ENCODE assay signal across 9 cellular contexts in the genomic region with DNA sequence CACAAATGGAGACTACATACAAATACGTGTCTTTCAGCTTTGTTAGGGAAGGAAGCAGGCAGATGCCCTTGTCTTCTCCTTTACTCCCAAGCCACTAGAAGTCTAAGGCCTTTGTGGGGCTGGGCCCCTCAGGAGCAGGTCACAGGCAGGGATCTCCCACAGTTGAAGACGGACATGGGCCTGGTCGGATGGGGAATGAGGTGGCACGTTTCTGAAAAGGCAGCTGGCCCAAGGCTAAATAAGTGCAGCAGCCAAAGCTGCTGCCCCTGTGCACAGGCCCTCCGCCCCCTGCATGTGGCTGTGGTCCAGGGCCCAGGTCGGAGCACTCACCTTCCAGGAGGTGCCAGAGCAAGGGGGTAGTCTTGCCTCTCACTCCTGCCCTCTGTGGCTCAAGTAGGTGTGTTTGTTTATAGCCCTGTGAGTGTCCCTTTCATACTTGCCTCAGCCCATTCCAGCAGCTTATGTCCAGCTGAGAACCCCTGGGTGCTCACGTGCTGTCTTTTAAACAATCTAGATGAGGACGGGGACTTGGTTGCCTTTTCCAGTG. TPM values are rescaled to one million over a fixed set of nuclear protein-coding genes. Genes with fewer than 3 reads are reported as not detected.
DNase-seq lines count a peak whose midpoint lies in the region; ATAC-seq and TF ChIP-seq lines count a peak whose summit lies in the region.
"Had no signal": no experiment of that assay in that cellular context is flagged by ENCODE, and none has a peak within 500 bp of the region (broad histone marks: within the 10 kb centered on the region; RNA-seq: fewer than 3 reads in every experiment).

No MANE protein-coding gene starts in this region.

- peaks cover 27% of the 10 kb centered on the region for H3K4me1 ChIP-seq in iPS-18a (ENCODE audit: control insufficient read depth, low read depth, low read length)

- intact Hi-C loops in activated T-helper 1 cell treated with anti-CD3 and anti-CD28 coated beads, Interleukin-12 subunit alpha, Interleukin-12 subunit beta, Interleukin-2, Interleukin-4 antibody, amounts not matched to agents 30 ng/mL and 10 ng/mL and 1 ng/mL, durations not matched to agents 14 hours and 24 hours and 36 hours (cut with micrococcal nuclease), result loop anchor here (5.0 kb wide), 1 partner anchor 530 kb away; a partner anchor contains a TSS

- H3K27ac Mint-ChIP-seq in activated T-helper 1 cell treated with anti-CD3 and anti-CD28 coated beads, Interleukin-12 subunit alpha, Interleukin-12 subunit beta, Interleukin-2, Interleukin-4 antibody, amounts not matched to agents 30 ng/mL and 10 ng/mL and 1 ng/mL, durations not matched to agents 14 hours and 24 hours and 36 hours, result peak overlapping the region; percentile 74
- H3K27ac Mint-ChIP-seq in stimulated activated memory B cell treated with anti-CD40 and anti-IgM and Interleukin-4, amounts not matched to agents 10 μg/mL and 1 μg/mL and 100 μg/mL, for 72 hours, result peak overlapping the region; percentile 98

- H3K27me3 ChIP-seq in iPS-18a (ENCODE audit: control insufficient read depth, insufficient read depth, low read length), result peaks cover 9% of the 10 kb centered on the region

- no peak overlapping the region for H3K27ac ChIP-seq in iPS-18a (ENCODE audit: low read length)

- no peak overlapping the region for H3K9ac ChIP-seq in iPS-18a (ENCODE audit: low read length)

- H3K4me3 ChIP-seq in HFF-Myc (replicated peaks; ENCODE audit: low read depth, low read length) (peak overlapping the region; percentile 93), iPS-18a (ENCODE audit: low read length) (peak overlapping the region; percentile 52)

- TF ChIP-seq CTCF in HFF-Myc (IDR thresholded peaks at IDR 0.05; ENCODE audit: low read depth, low read length, missing control alignments), result no peak

- peaks cover 45% of the 10 kb centered on the region for H3K36me3 ChIP-seq in iPS-18a (ENCODE audit: control insufficient read depth, low read depth, low read length)

- DNase-seq in HFF-Myc (ENCODE audit: extremely low read depth, low read depth) (no peak), nucleus accumbens (lab: John Stamatoyannopoulos, UW) (no peak), NCI-H2029 treated with DMSO at 0.1 percent for 48 hours (lab: John Stamatoyannopoulos, UW) (no peak)
- no peak for DNase-seq in activated T-helper 1 cell treated with anti-CD3 and anti-CD28 coated beads, Interleukin-12 subunit alpha, Interleukin-12 subunit beta, Interleukin-2, Interleukin-4 antibody, amounts not matched to agents 30 ng/mL and 10 ng/mL and 1 ng/mL, durations not matched to agents 14 hours and 24 hours and 36 hours (ENCODE audit: low spot score)
- no peak for DNase-seq in activated CD4-positive, CD25-positive, alpha-beta regulatory T cell treated with anti-CD3 and anti-CD28 coated beads, Interleukin-2, amount 50 U/mL, for 72 hours

- peaks cover 30% of the 10 kb centered on the region for H3K36me3 Mint-ChIP-seq in activated T-helper 1 cell treated with anti-CD3 and anti-CD28 coated beads, Interleukin-12 subunit alpha, Interleukin-12 subunit beta, Interleukin-2, Interleukin-4 antibody, amounts not matched to agents 30 ng/mL and 10 ng/mL and 1 ng/mL, durations not matched to agents 14 hours and 24 hours and 36 hours (ENCODE audit: low read depth)
- peaks cover 60% of the 10 kb centered on the region for H3K36me3 Mint-ChIP-seq in stimulated activated memory B cell treated with anti-CD40 and anti-IgM and Interleukin-4, amounts not matched to agents 10 μg/mL and 1 μg/mL and 100 μg/mL, for 72 hours

- ATAC-seq in stimulated activated memory B cell treated with anti-CD40 and anti-IgM and Interleukin-4, amounts not matched to agents 10 μg/mL and 1 μg/mL and 100 μg/mL, for 72 hours, result no peak
- ATAC-seq in HG02840 (IDR thresholded peaks at IDR 0.05; ENCODE audit: low FRiP score, unreplicated experiment), result no peak

- no peaks in the 10 kb centered on the region for H3K9me3 ChIP-seq in iPS-18a (ENCODE audit: control insufficient read depth, low read depth, low read length)

- H3K27me3 Mint-ChIP-seq in activated T-helper 1 cell treated with anti-CD3 and anti-CD28 coated beads, Interleukin-12 subunit alpha, Interleukin-12 subunit beta, Interleukin-2, Interleukin-4 antibody, amounts not matched to agents 30 ng/mL and 10 ng/mL and 1 ng/mL, durations not matched to agents 14 hours and 24 hours and 36 hours (ENCODE audit: insufficient read depth), result no peaks in the 10 kb centered on the region
- no peaks in the 10 kb centered on the region for H3K27me3 Mint-ChIP-seq in stimulated activated memory B cell treated with anti-CD40 and anti-IgM and Interleukin-4, amounts not matched to agents 10 μg/mL and 1 μg/mL and 100 μg/mL, for 72 hours

- H3K4me3 Mint-ChIP-seq in activated T-helper 1 cell treated with anti-CD3 and anti-CD28 coated beads, Interleukin-12 subunit alpha, Interleukin-12 subunit beta, Interleukin-2, Interleukin-4 antibody, amounts not matched to agents 30 ng/mL and 10 ng/mL and 1 ng/mL, durations not matched to agents 14 hours and 24 hours and 36 hours, result peak overlapping the region; percentile 95
- peak overlapping the region; percentile 96 for H3K4me3 Mint-ChIP-seq in stimulated activated memory B cell treated with anti-CD40 and anti-IgM and Interleukin-4, amounts not matched to agents 10 μg/mL and 1 μg/mL and 100 μg/mL, for 72 hours

- H3K9me3 Mint-ChIP-seq in activated T-helper 1 cell treated with anti-CD3 and anti-CD28 coated beads, Interleukin-12 subunit alpha, Interleukin-12 subunit beta, Interleukin-2, Interleukin-4 antibody, amounts not matched to agents 30 ng/mL and 10 ng/mL and 1 ng/mL, durations not matched to agents 14 hours and 24 hours and 36 hours, result no peaks in the 10 kb centered on the region
- no peaks in the 10 kb centered on the region for H3K9me3 Mint-ChIP-seq in stimulated activated memory B cell treated with anti-CD40 and anti-IgM and Interleukin-4, amounts not matched to agents 10 μg/mL and 1 μg/mL and 100 μg/mL, for 72 hours

- H3K4me1 Mint-ChIP-seq in activated T-helper 1 cell treated with anti-CD3 and anti-CD28 coated beads, Interleukin-12 subunit alpha, Interleukin-12 subunit beta, Interleukin-2, Interleukin-4 antibody, amounts not matched to agents 30 ng/mL and 10 ng/mL and 1 ng/mL, durations not matched to agents 14 hours and 24 hours and 36 hours (ENCODE audit: low read depth), result peaks cover 50% of the 10 kb centered on the region
- peaks cover 69% of the 10 kb centered on the region for H3K4me1 Mint-ChIP-seq in stimulated activated memory B cell treated with anti-CD40 and anti-IgM and Interleukin-4, amounts not matched to agents 10 μg/mL and 1 μg/mL and 100 μg/mL, for 72 hours

RNA-seq across cellular contexts. Expression of a gene that starts 1.8 kb away (rescaled TPM):
- 221 and 233 TPM in 2 replicates for total RNA-seq in activated T-helper 1 cell treated with anti-CD3 and anti-CD28 coated beads, Interleukin-12 subunit alpha, Interleukin-12 subunit beta, Interleukin-2, Interleukin-4 antibody, amounts not matched to agents 30 ng/mL and 10 ng/mL and 1 ng/mL, durations not matched to agents 14 hours and 24 hours and 36 hours

RNA-seq across cellular contexts. Expression of a gene that starts 15.9 kb away (rescaled TPM):
- 124 and 132 TPM in 2 replicates for total RNA-seq in activated T-helper 1 cell treated with anti-CD3 and anti-CD28 coated beads, Interleukin-12 subunit alpha, Interleukin-12 subunit beta, Interleukin-2, Interleukin-4 antibody, amounts not matched to agents 30 ng/mL and 10 ng/mL and 1 ng/mL, durations not matched to agents 14 hours and 24 hours and 36 hours

RNA-seq across cellular contexts. Expression of a gene that starts 28.7 kb away (rescaled TPM):
- total RNA-seq in activated T-helper 1 cell treated with anti-CD3 and anti-CD28 coated beads, Interleukin-12 subunit alpha, Interleukin-12 subunit beta, Interleukin-2, Interleukin-4 antibody, amounts not matched to agents 30 ng/mL and 10 ng/mL and 1 ng/mL, durations not matched to agents 14 hours and 24 hours and 36 hours, result 0.64 and 1.7 TPM in 2 replicates
- total RNA-seq: glomerular endothelial cell had no signal

RNA-seq across cellular contexts. Expression of a gene that starts 36.1 kb away (rescaled TPM):
- 24.6 and 26.3 TPM in 2 replicates for total RNA-seq in activated T-helper 1 cell treated with anti-CD3 and anti-CD28 coated beads, Interleukin-12 subunit alpha, Interleukin-12 subunit beta, Interleukin-2, Interleukin-4 antibody, amounts not matched to agents 30 ng/mL and 10 ng/mL and 1 ng/mL, durations not matched to agents 14 hours and 24 hours and 36 hours
